13 cellular contexts compared by ENCODE assay signal in the genomic region with DNA sequence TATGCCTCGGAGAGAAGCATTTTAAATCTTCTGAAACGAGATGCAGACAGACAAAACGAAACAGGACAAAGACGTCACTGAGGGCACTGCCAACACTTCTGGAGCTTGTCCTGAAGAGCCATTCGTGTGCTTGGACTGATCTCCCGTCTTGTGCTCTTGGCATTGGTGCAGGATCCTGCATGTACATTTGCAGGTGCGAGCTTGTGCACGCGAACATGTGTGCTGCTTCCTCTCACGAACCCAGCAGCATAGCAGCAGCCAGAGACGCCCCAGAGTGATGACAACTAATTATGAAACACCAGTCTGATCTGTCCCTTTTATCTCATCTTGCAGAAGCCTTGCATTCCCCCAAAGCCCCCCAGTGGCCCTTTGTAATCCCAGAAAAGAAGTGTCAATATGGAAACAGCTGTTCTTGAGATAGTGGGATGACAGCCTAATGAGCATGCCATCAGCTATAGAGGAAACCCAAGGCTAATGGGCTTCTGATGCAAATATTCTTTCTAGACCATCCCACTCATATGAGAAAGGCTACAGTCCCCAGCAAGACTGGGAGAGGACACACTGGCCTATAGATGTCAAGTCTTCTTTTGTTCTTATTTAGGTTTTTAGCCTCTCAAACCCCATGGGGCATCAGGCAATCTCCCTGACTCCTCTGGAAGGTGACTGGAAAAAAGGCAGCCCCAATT.
"Had no signal": no experiment of that assay in that cellular context is flagged by ENCODE, and none has a peak within 500 bp of the region (broad histone marks: within the 10 kb centered on the region; RNA-seq: fewer than 3 reads in every experiment).

No MANE protein-coding gene starts in this region.

- H3K27ac ChIP-seq: prostate gland, tibial artery had no signal

- H3K4me3 ChIP-seq: lung, prostate gland, tibial artery had no signal

- H3K36me3 ChIP-seq: prostate gland, tibial artery had no signal

- DNase-seq: activated CD4-positive, alpha-beta T cell treated with anti-CD3 and anti-CD28 coated beads, Interleukin-2, amount 50 U/mL, for 48 hours; activated naive CD4-positive, alpha-beta T cell treated with Interleukin-2 at 50 U/mL for 16 hours; activated naive CD8-positive, alpha-beta T cell treated with anti-CD3 and anti-CD28 coated beads, Interleukin-2, amount 10 ng/mL, durations not matched to agents 7 days and 5 days; amygdala; caudate nucleus; left colon; right cardiac atrium; stimulated activated CD4-positive, alpha-beta T cell treated with anti-CD3 and anti-CD28 coated beads, Interleukin-2, amount 100 ng/mL, for 24 hours; stimulated activated naive CD4-positive, alpha-beta T cell treated with Interleukin-2 at 50 U/mL for 16 hours; tibial artery had no signal

- H3K4me1 ChIP-seq: prostate gland had no signal

- ATAC-seq: activated T-helper 17 cell treated with anti-CD3 and anti-CD28 coated beads, Interleukin-2, amount 50 U/mL, for 72 hours; left colon; right cardiac atrium had no signal

- H3K9me3 ChIP-seq: prostate gland, tibial artery had no signal
